29 cellular contexts compared by ENCODE assay signal in the genomic region with DNA sequence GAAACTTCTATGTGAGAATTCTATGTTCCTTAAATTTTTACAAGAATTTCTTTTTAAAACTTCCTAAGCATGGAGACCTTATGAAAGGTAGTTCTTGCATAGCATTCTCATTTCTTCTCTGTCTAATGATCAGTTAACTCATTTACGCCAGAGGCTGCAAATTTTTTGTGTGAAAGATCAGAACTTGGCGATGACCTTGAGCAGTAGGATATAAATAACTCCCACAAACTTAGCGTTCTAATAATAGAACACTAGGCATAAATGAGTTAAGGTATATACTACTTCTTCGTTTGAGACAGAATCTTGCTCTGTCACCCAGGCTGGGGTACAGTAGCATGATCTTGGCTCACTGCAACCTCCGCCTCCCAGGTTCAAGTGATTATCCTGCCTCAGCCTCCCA.
"Had no signal": no experiment of that assay in that cellular context is flagged by ENCODE, and none has a peak within 500 bp of the region (broad histone marks: within the 10 kb centered on the region; RNA-seq: fewer than 3 reads in every experiment).

No MANE protein-coding gene starts in this region.

- ATAC-seq: Panc1 had no signal

- H3K4me1 ChIP-seq: SJSA1 had no signal

- H3K4me3 ChIP-seq: MG63, PC-9, SJSA1 had no signal

- H3K4me2 ChIP-seq: PC-9, SK-N-SH had no signal

- H3K27ac ChIP-seq: PC-9, SJSA1 had no signal

- H3K9ac ChIP-seq: SK-N-SH had no signal

- DNase-seq: Kasumi-1, MG63, NCI-H1048, NCI-H1092 treated with DMSO at 0.1 percent for 48 hours, NCI-H1105 treated with DMSO at 0.1 percent for 48 hours, NCI-H1417 treated with DMSO at 0.1 percent for 48 hours, NCI-H1436 treated with DMSO at 0.1 percent for 48 hours, NCI-H187, NCI-H1930, NCI-H2029 treated with DMSO at 0.1 percent for 48 hours, NCI-H2081 treated with DMSO at 0.1 percent for 48 hours, NCI-H2107, NCI-H2171, NCI-H226, NCI-H446 treated with DMSO at 0.1 percent for 48 hours, NCI-H510A, NCI-H524, NCI-H526, NCI-H69, NCI-H748 treated with DMSO at 0.1 percent for 48 hours, NCI-H82, PC-9, Right ventricle myocardium superior, SHP77 treated with DMSO at 0.1 percent for 48 hours, SK-N-SH, SW 1271, T-helper 1 cell had no signal

- H3K36me3 ChIP-seq: MG63, SJSA1 had no signal

- H3K9me3 ChIP-seq: MG63, SJSA1, SK-N-SH had no signal

- H3K27me3 ChIP-seq: MG63 had no signal
